1 cellular context compared by ENCODE assay signal in the genomic region with DNA sequence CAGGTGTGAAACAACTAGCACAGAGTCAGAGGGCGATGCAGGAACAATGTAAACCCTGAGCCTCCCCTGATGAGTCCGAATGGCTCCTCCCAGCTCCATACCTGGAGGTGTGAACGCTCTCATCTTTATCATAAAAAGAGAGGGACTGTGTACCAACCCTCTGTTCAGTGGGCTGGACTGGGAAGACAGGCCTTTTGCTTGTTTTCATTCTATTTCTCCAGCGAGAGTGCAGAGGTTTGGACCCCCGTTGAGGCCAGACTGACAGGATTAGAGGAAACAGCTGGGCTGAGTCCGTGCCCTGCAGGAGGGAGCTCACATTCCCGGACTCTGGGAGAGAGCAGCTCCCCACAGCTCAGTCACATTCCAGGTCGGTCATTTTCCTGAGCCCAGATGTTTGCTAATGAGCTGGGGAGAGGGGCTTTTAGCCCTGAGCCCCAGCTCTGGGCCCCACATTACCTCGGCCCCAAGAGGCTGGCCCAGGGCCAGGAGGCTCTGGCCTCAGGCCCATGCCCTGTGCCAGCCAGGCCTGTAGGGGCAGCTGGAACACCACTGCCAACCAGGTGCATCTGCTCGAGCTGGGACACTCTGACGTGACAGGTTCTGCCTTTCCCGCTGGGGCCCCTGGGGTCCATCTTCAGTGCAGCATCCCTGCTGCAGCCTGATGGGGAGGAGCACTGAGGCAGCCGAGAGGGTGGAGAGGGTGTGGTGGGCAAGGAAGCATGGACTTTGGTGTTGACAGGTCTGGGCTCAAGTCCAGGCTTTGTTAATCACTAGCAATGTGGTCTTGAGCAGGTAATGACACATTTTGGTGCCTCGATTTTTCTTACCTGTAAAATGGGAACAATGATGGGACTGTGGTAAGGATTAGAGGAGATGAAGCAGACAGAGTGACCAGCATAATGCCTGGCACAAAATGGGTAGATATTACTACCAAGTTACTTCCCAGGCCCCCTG.
A peak's percentile ranks its signal among the peaks of the same experiment; 100 is the strongest.
TF ChIP-seq lines count a peak whose summit lies in the region.

No MANE protein-coding gene starts in this region.

TF ChIP-seq in SK-N-SH, 30 proteins besides CTCF, POLR2A, EP300 and RAD21 (continued from another document):
- TF ChIP-seq, protein P1, sequence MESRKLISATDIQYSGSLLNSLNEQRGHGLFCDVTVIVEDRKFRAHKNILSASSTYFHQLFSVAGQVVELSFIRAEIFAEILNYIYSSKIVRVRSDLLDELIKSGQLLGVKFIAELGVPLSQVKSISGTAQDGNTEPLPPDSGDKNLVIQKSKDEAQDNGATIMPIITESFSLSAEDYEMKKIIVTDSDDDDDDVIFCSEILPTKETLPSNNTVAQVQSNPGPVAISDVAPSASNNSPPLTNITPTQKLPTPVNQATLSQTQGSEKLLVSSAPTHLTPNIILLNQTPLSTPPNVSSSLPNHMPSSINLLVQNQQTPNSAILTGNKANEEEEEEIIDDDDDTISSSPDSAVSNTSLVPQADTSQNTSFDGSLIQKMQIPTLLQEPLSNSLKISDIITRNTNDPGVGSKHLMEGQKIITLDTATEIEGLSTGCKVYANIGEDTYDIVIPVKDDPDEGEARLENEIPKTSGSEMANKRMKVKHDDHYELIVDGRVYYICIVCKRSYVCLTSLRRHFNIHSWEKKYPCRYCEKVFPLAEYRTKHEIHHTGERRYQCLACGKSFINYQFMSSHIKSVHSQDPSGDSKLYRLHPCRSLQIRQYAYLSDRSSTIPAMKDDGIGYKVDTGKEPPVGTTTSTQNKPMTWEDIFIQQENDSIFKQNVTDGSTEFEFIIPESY (IDR thresholded peaks at IDR 0.05; ENCODE audit: borderline replicate concordance, low read depth), result no peak
- TF ChIP-seq, protein P2, sequence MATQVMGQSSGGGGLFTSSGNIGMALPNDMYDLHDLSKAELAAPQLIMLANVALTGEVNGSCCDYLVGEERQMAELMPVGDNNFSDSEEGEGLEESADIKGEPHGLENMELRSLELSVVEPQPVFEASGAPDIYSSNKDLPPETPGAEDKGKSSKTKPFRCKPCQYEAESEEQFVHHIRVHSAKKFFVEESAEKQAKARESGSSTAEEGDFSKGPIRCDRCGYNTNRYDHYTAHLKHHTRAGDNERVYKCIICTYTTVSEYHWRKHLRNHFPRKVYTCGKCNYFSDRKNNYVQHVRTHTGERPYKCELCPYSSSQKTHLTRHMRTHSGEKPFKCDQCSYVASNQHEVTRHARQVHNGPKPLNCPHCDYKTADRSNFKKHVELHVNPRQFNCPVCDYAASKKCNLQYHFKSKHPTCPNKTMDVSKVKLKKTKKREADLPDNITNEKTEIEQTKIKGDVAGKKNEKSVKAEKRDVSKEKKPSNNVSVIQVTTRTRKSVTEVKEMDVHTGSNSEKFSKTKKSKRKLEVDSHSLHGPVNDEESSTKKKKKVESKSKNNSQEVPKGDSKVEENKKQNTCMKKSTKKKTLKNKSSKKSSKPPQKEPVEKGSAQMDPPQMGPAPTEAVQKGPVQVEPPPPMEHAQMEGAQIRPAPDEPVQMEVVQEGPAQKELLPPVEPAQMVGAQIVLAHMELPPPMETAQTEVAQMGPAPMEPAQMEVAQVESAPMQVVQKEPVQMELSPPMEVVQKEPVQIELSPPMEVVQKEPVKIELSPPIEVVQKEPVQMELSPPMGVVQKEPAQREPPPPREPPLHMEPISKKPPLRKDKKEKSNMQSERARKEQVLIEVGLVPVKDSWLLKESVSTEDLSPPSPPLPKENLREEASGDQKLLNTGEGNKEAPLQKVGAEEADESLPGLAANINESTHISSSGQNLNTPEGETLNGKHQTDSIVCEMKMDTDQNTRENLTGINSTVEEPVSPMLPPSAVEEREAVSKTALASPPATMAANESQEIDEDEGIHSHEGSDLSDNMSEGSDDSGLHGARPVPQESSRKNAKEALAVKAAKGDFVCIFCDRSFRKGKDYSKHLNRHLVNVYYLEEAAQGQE (IDR thresholded peaks at IDR 0.05; ENCODE audit: low read depth, low read length), result no peak
- TF ChIP-seq YY1 (IDR thresholded peaks at IDR 0.05; ENCODE audit: low read depth), result no peak
- TF ChIP-seq ELF1 (IDR thresholded peaks at IDR 0.05), result no peak
- TF ChIP-seq EZH2phosphoT487 (IDR thresholded peaks at IDR 0.05; ENCODE audit: borderline replicate concordance, low read depth), result no peak
- TF ChIP-seq RFX5 (IDR thresholded peaks at IDR 0.05; ENCODE audit: low read length), result no peak
- TF ChIP-seq SIN3A (IDR thresholded peaks at IDR 0.05; ENCODE audit: borderline replicate concordance, low read depth, low read length), result no peak
- no peak for TF ChIP-seq RXRA (IDR thresholded peaks at IDR 0.05; ENCODE audit: borderline replicate concordance, low read depth)
- TF ChIP-seq, protein P3, sequence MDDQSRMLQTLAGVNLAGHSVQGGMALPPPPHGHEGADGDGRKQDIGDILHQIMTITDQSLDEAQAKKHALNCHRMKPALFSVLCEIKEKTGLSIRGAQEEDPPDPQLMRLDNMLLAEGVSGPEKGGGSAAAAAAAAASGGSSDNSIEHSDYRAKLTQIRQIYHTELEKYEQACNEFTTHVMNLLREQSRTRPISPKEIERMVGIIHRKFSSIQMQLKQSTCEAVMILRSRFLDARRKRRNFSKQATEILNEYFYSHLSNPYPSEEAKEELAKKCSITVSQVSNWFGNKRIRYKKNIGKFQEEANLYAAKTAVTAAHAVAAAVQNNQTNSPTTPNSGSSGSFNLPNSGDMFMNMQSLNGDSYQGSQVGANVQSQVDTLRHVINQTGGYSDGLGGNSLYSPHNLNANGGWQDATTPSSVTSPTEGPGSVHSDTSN (IDR thresholded peaks at IDR 0.05), result 0 out of 2 replicates have a peak, but pooled peaks have one; percentile 4
- no peak for TF ChIP-seq JUND (IDR thresholded peaks at IDR 0.05)
- TF ChIP-seq, protein P4, sequence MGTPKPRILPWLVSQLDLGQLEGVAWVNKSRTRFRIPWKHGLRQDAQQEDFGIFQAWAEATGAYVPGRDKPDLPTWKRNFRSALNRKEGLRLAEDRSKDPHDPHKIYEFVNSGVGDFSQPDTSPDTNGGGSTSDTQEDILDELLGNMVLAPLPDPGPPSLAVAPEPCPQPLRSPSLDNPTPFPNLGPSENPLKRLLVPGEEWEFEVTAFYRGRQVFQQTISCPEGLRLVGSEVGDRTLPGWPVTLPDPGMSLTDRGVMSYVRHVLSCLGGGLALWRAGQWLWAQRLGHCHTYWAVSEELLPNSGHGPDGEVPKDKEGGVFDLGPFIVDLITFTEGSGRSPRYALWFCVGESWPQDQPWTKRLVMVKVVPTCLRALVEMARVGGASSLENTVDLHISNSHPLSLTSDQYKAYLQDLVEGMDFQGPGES (IDR thresholded peaks at IDR 0.05; ENCODE audit: low read depth, low read length), result no peak
- peak; percentile 69 for TF ChIP-seq NFIC (IDR thresholded peaks at IDR 0.05; ENCODE audit: borderline replicate concordance)
- TF ChIP-seq, protein P5, sequence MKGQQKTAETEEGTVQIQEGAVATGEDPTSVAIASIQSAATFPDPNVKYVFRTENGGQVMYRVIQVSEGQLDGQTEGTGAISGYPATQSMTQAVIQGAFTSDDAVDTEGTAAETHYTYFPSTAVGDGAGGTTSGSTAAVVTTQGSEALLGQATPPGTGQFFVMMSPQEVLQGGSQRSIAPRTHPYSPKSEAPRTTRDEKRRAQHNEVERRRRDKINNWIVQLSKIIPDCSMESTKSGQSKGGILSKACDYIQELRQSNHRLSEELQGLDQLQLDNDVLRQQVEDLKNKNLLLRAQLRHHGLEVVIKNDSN (IDR thresholded peaks at IDR 0.05; ENCODE audit: borderline replicate concordance, low read depth), result no peak
TF ChIP-seq in SK-N-SH: peak in this region for 2.
